ENCODE assay signal across 27 cellular contexts in the genomic region with DNA sequence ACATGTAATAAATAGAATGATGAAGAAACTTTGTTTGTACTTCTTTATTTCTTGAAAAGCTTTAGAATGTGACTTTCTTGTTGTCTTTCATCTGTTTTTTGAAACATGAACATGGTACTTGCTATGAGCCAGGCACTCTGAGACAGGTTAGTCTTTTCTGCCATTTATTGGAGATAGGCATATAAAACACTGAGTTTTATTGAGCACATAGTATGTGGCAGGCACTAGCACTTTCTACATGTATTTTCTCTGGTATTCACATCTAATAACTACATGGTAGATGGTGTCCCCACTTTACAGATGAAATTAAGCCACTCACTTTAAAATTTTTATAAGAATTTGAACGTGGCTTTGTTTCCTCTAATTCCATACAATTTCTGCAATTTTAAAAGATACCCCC.
"Had no signal": no experiment of that assay in that cellular context is flagged by ENCODE, and none has a peak within 500 bp of the region (broad histone marks: within the 10 kb centered on the region; RNA-seq: fewer than 3 reads in every experiment).

No MANE protein-coding gene starts in this region.

- H3K9me3 ChIP-seq: colonic mucosa, esophagus muscularis mucosa, gastroesophageal sphincter, heart left ventricle, left lung, prostate gland, right atrium auricular region, sigmoid colon, spleen, thoracic aorta, tibial nerve, upper lobe of left lung had no signal

- H3K9me3 Mint-ChIP-seq: dendritic cell treated with granulocyte-macrophage colony-stimulating factor and Interleukin-4, amounts not matched to agents 40 ng/mL and 50 ng/mL, for 4 days; naive thymus-derived CD8-positive, alpha-beta T cell; nephron progenitor cell; stimulated activated naive CD8-positive, alpha-beta T cell treated with anti-CD3 and anti-CD28 coated beads, Interleukin-15, Interleukin-2, amounts not matched to agents 100 ng/mL and 50 ng/mL, for 24 hours had no signal

- H3K27me3 Mint-ChIP-seq: dendritic cell treated with granulocyte-macrophage colony-stimulating factor and Interleukin-4, amounts not matched to agents 40 ng/mL and 50 ng/mL, for 4 days; naive thymus-derived CD8-positive, alpha-beta T cell; stimulated activated naive B cell treated with anti-CD40 and anti-IgM and Interleukin-4, amounts not matched to agents 10 μg/mL and 1 μg/mL and 100 μg/mL, for 72 hours; stimulated activated naive CD8-positive, alpha-beta T cell treated with anti-CD3 and anti-CD28 coated beads, Interleukin-15, Interleukin-2, amounts not matched to agents 100 ng/mL and 50 ng/mL, for 24 hours had no signal

- H3K4me1 Mint-ChIP-seq: nephron progenitor cell; stimulated activated naive B cell treated with anti-CD40 and anti-IgM and Interleukin-4, amounts not matched to agents 10 μg/mL and 1 μg/mL and 100 μg/mL, for 72 hours had no signal

- DNase-seq: colonic mucosa; effector memory CD4-positive, alpha-beta T cell; foreskin keratinocyte; heart left ventricle; left cardiac atrium; left lung; mammary epithelial cell; mesendoderm; naive thymus-derived CD8-positive, alpha-beta T cell; nephron progenitor cell; nucleus accumbens; sigmoid colon; spleen; stimulated activated CD4-positive, alpha-beta T cell treated with anti-CD3 and anti-CD28 coated beads, Interleukin-4, amount 100 ng/mL, for 4 hours; stimulated activated naive B cell treated with anti-CD40 and anti-IgM and Interleukin-4, amounts not matched to agents 10 μg/mL and 1 μg/mL and 100 μg/mL, for 72 hours; upper lobe of left lung had no signal

- ATAC-seq: foreskin keratinocyte; gastroesophageal sphincter; left cardiac atrium; left lung; naive thymus-derived CD8-positive, alpha-beta T cell; stimulated activated naive B cell treated with anti-CD40 and anti-IgM and Interleukin-4, amounts not matched to agents 10 μg/mL and 1 μg/mL and 100 μg/mL, for 72 hours had no signal

- H3K4me3 ChIP-seq: colonic mucosa, esophagus muscularis mucosa, gastroesophageal sphincter, heart left ventricle, hepatocyte, left lung, prostate gland, right atrium auricular region, sigmoid colon, spleen, thoracic aorta, tibial nerve, upper lobe of left lung had no signal

- H2AFZ ChIP-seq: hepatocyte had no signal

- H3K27me3 ChIP-seq: colonic mucosa, esophagus muscularis mucosa, foreskin keratinocyte, gastroesophageal sphincter, heart left ventricle, hepatocyte, left lung, right atrium auricular region, sigmoid colon, spleen, tibial nerve, upper lobe of left lung had no signal

- H3K27ac ChIP-seq: colonic mucosa, esophagus muscularis mucosa, foreskin keratinocyte, gastroesophageal sphincter, heart left ventricle, hepatocyte, left lung, prostate gland, right atrium auricular region, sigmoid colon, spleen, thoracic aorta, tibial nerve, upper lobe of left lung had no signal

- FAIRE-seq: endothelial cell of umbilical vein, urothelium cell line had no signal

- H3K27ac Mint-ChIP-seq: stimulated activated naive CD8-positive, alpha-beta T cell treated with anti-CD3 and anti-CD28 coated beads, Interleukin-15, Interleukin-2, amounts not matched to agents 100 ng/mL and 50 ng/mL, for 24 hours had no signal

- H3K4me2 ChIP-seq: hepatocyte had no signal

- H3K4me3 Mint-ChIP-seq: dendritic cell treated with granulocyte-macrophage colony-stimulating factor and Interleukin-4, amounts not matched to agents 40 ng/mL and 50 ng/mL, for 4 days; naive thymus-derived CD8-positive, alpha-beta T cell; nephron progenitor cell; stimulated activated naive B cell treated with anti-CD40 and anti-IgM and Interleukin-4, amounts not matched to agents 10 μg/mL and 1 μg/mL and 100 μg/mL, for 72 hours; stimulated activated naive CD8-positive, alpha-beta T cell treated with anti-CD3 and anti-CD28 coated beads, Interleukin-15, Interleukin-2, amounts not matched to agents 100 ng/mL and 50 ng/mL, for 24 hours had no signal

- H3K4me1 ChIP-seq: colonic mucosa, foreskin keratinocyte, heart left ventricle, left lung, prostate gland, right atrium auricular region had no signal
